ENCODE assay signal across 24 cellular contexts in the genomic region with DNA sequence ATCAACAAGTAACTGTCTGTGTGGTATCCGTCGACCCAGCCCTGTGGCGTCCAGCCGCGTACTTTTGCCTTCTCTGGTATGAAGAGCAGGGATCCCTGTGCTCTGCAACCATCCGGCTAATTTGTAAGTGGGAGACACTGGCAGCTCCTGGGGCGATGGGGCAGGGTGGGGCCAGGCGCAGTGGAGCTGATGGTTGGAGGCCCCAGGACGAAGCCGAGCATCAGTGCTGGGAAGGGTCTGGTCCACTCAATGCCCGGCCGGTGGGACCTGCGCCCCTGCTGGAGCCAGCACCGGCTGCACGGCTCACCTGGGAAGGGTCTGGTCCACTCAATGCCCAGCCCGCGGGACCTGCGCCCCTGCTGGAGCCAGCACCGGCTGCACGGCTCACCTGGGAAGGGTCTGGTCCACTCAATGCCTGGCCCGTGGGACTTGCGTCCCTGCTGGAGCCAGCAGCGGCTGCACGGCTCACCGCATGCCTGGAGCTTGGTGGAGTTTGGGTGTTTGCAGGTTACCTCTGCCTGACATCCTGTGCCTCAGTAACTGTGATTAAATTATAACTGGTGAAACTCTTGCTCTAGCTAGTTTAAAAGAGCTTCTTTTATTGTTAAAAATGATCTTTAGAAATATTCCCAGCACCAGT.
DNase-seq lines count a peak whose midpoint lies in the region; ATAC-seq, FAIRE-seq and TF ChIP-seq lines count a peak whose summit lies in the region.
"Had no signal": no experiment of that assay in that cellular context is flagged by ENCODE, and none has a peak within 500 bp of the region (broad histone marks: within the 10 kb centered on the region; RNA-seq: fewer than 3 reads in every experiment).

No MANE protein-coding gene starts in this region.

- TF ChIP-seq EP300 in HepG2 (IDR thresholded peaks at IDR 0.05; ENCODE audit: low read depth in 2 of 2, low read length in 2 of 2) (no peak), HepG2 (CRISPR knock-in tag; IDR thresholded peaks at IDR 0.05; ENCODE audit: borderline replicate concordance) (no peak)

- DNase-seq in right lobe of liver (peak; percentile 6 to 37 (median 12)), HepG2 (ENCODE audit: low spot score) (no peak), left ventricle myocardium superior (peak; percentile 7), psoas muscle (peak; percentile 4 to 19), HuH-7.5 (ENCODE audit: low spot score) (no peak), NCI-H187 (lab: John Stamatoyannopoulos, UW) (no peak), activated gamma-delta T cell treated with Interleukin-2 at 50 U/mL for 16 hours (no peak)
- no peak for DNase-seq in activated CD8-positive, alpha-beta memory T cell treated with anti-CD3 and anti-CD28 coated beads, Interleukin-2, amount 50 U/mL, for 48 hours
- DNase-seq: activated naive CD8-positive, alpha-beta T cell treated with anti-CD3 and anti-CD28 coated beads, Interleukin-2, amount 50 U/mL, for 24 hours; activated T-cell treated with anti-CD3 and anti-CD28 coated beads for 4 hours; AML-193; CD4-positive, alpha-beta T cell; GM23248; HFFc6; mesendoderm; NCI-H446; NCI-H748 treated with DMSO at 0.1 percent for 48 hours; stimulated activated CD4-positive, alpha-beta T cell treated with anti-CD3 and anti-CD28 coated beads, Interleukin-15, amount 100 ng/mL, for 24 hours; stimulated activated CD4-positive, alpha-beta T cell treated with anti-CD3 and anti-CD28 coated beads, Interleukin-4, amount 100 ng/mL, for 4 hours; SW 1271 had no signal

- CTCF ChIA-PET in HepG2 (lab: Yijun Ruan, JAX; ENCODE audit: low intra/inter-chr PET ratio, low total read pairs), result no interaction called here

- in situ Hi-C loops in HepG2 (cut with HindIII; ENCODE audit: extremely low pct_ligation_motif_present, low pct_unique_long_range_greater_than_20kb), result no loop called here

- no peaks in the 10 kb centered on the region for H3K79me2 ChIP-seq in HepG2 (ENCODE audit: insufficient read depth, low read length)
- H3K79me2 ChIP-seq: hepatocyte had no signal

- ATAC-seq in right lobe of liver, result no peak
- ATAC-seq in HepG2, result no peak
- no peak for ATAC-seq in left ventricle myocardium superior
- ATAC-seq in psoas muscle, result no peak
- ATAC-seq: activated naive CD8-positive, alpha-beta T cell treated with anti-CD3 and anti-CD28 coated beads, Interleukin-2, amount 50 U/mL, for 24 hours; left colon; Panc1 had no signal

- H3K27me3 ChIP-seq in right lobe of liver (no peaks in the 10 kb centered on the region), HepG2 (ENCODE audit: control insufficient read depth in 1 of 2, insufficient read depth in 2 of 2, low read length in 2 of 2) (no peaks in the 10 kb centered on the region), psoas muscle (ENCODE audit: insufficient read depth in 3 of 3, low read length in 2 of 3) (no peaks in the 10 kb centered on the region)
- H3K27me3 ChIP-seq: hepatocyte had no signal

- no peaks in the 10 kb centered on the region for H3K36me3 ChIP-seq in right lobe of liver
- peaks cover 0 to 4% of the 10 kb centered on the region in 2 experiments; a peak in 2 of 5 replicates for H3K36me3 ChIP-seq in HepG2 (replicated peaks in 1 of 2; ENCODE audit: control insufficient read depth in 1 of 2, insufficient read depth in 2 of 2, low read length in 2 of 2)
- H3K36me3 ChIP-seq in psoas muscle (ENCODE audit: insufficient read depth in 1 of 2, low read depth in 1 of 2), result peaks cover 0 to 4% of the 10 kb centered on the region in 2 donors

- no peak overlapping the region for H2AFZ ChIP-seq in HepG2 (ENCODE audit: low read length)
- H2AFZ ChIP-seq: GM23248, hepatocyte had no signal

- no peak for FAIRE-seq in HepG2 (lab: Jason Lieb, UNC)
- FAIRE-seq: frontal cortex had no signal

- POLR2A ChIA-PET in HepG2 (lab: Yijun Ruan, JAX), result no interaction called here

- no peak overlapping the region for H3K4me2 ChIP-seq in HepG2 (ENCODE audit: low read depth, low read length)
- H3K4me2 ChIP-seq: hepatocyte had no signal

- no TSS peak for BruUV-seq in HepG2 (replicated peaks; lab: Mats Ljungman, UMichigan)

- H3K27ac ChIP-seq in right lobe of liver (no peak overlapping the region), HepG2 (ENCODE audit: extremely low read length, insufficient read depth, low read length) (no peak overlapping the region), psoas muscle (no peak overlapping the region)
- H3K27ac ChIP-seq: GM23248, hepatocyte had no signal

- H3K9me3 ChIP-seq in right lobe of liver, result no peaks in the 10 kb centered on the region
- 0 out of 2 replicates have a peak, but pooled peaks cover 3% of the 10 kb centered on the region for H3K9me3 ChIP-seq in HepG2 (ENCODE audit: low read length)
- no peaks in the 10 kb centered on the region for H3K9me3 ChIP-seq in psoas muscle

- WGBS in right lobe of liver (ENCODE audit: insufficient coverage, low coverage, low lambda C conversion rate, missing lambda C conversion rate), result 100% methylated on average over 1 of the region's 25 CpGs
- WGBS in HepG2 (ENCODE audit: low lambda C conversion rate), result 97% methylated on average over 15 of the region's 25 CpGs
- WGBS in psoas muscle, 3 donors, result 97 to 98% (median 97%) methylated on average over 21 to 25 of the region's 25 CpGs

- TF ChIP-seq CTCF in right lobe of liver (IDR thresholded peaks at IDR 0.05) (no peak), HepG2 (CRISPR knock-in tag; IDR thresholded peaks at IDR 0.05) (no peak), psoas muscle (IDR thresholded peaks at IDR 0.05) (no peak)

- TF ChIP-seq POLR2A in right lobe of liver (IDR thresholded peaks at IDR 0.05) (no peak), HepG2 (IDR thresholded peaks at IDR 0.05; ENCODE audit: insufficient read depth in 1 of 2, low read depth in 2 of 2, low read length in 2 of 2) (no peak)

- H4K20me1 ChIP-seq in HepG2 (ENCODE audit: insufficient read depth, low read length), result no peaks in the 10 kb centered on the region

- no peaks in the 10 kb centered on the region for H3K4me1 ChIP-seq in right lobe of liver
- H3K4me1 ChIP-seq in HepG2 (ENCODE audit: insufficient read depth, low read length), result peaks cover 14% of the 10 kb centered on the region
- no peaks in the 10 kb centered on the region for H3K4me1 ChIP-seq in psoas muscle

- no peak overlapping the region for H3K4me3 ChIP-seq in right lobe of liver
- H3K4me3 ChIP-seq in HepG2 (replicated peaks in 1 of 3; ENCODE audit: insufficient read depth in 1 of 3, low read depth in 2 of 3, low read length in 3 of 3), result no peak overlapping the region
- H3K4me3 ChIP-seq in psoas muscle, result no peak overlapping the region
- H3K4me3 ChIP-seq: GM23248, hepatocyte had no signal

- no peak overlapping the region for H3K9ac ChIP-seq in HepG2 (ENCODE audit: insufficient read depth, low read depth, low read length)
- H3K9ac ChIP-seq: GM23248 had no signal

- no peak for TF ChIP-seq RAD21 in HepG2 (CRISPR knock-in tag; IDR thresholded peaks at IDR 0.05)

- intact Hi-C loops in right lobe of liver (cut with DNase I) (no loop called here), HepG2 (cut with micrococcal nuclease; ENCODE audit: unreplicated experiment) (no loop called here), left ventricle myocardium superior (cut with micrococcal nuclease) (no loop called here), psoas muscle (cut with DNase I) (no loop called here)

TF ChIP-seq in HepG2, 621 proteins besides CTCF, POLR2A, EP300 and RAD21 (continues in another document):
- TF ChIP-seq, protein P1, sequence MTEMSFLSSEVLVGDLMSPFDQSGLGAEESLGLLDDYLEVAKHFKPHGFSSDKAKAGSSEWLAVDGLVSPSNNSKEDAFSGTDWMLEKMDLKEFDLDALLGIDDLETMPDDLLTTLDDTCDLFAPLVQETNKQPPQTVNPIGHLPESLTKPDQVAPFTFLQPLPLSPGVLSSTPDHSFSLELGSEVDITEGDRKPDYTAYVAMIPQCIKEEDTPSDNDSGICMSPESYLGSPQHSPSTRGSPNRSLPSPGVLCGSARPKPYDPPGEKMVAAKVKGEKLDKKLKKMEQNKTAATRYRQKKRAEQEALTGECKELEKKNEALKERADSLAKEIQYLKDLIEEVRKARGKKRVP (CRISPR knock-in tag; IDR thresholded peaks at IDR 0.05), result no peak
- TF ChIP-seq SSRP1 (CRISPR knock-in tag; IDR thresholded peaks at IDR 0.05), result no peak
- TF ChIP-seq, protein P2, sequence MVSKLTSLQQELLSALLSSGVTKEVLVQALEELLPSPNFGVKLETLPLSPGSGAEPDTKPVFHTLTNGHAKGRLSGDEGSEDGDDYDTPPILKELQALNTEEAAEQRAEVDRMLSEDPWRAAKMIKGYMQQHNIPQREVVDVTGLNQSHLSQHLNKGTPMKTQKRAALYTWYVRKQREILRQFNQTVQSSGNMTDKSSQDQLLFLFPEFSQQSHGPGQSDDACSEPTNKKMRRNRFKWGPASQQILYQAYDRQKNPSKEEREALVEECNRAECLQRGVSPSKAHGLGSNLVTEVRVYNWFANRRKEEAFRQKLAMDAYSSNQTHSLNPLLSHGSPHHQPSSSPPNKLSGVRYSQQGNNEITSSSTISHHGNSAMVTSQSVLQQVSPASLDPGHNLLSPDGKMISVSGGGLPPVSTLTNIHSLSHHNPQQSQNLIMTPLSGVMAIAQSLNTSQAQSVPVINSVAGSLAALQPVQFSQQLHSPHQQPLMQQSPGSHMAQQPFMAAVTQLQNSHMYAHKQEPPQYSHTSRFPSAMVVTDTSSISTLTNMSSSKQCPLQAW (CRISPR knock-in tag; IDR thresholded peaks at IDR 0.05), result no peak
- TF ChIP-seq, protein P3, sequence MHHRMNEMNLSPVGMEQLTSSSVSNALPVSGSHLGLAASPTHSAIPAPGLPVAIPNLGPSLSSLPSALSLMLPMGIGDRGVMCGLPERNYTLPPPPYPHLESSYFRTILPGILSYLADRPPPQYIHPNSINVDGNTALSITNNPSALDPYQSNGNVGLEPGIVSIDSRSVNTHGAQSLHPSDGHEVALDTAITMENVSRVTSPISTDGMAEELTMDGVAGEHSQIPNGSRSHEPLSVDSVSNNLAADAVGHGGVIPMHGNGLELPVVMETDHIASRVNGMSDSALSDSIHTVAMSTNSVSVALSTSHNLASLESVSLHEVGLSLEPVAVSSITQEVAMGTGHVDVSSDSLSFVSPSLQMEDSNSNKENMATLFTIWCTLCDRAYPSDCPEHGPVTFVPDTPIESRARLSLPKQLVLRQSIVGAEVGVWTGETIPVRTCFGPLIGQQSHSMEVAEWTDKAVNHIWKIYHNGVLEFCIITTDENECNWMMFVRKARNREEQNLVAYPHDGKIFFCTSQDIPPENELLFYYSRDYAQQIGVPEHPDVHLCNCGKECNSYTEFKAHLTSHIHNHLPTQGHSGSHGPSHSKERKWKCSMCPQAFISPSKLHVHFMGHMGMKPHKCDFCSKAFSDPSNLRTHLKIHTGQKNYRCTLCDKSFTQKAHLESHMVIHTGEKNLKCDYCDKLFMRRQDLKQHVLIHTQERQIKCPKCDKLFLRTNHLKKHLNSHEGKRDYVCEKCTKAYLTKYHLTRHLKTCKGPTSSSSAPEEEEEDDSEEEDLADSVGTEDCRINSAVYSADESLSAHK (CRISPR knock-in tag; IDR thresholded peaks at IDR 0.05; ENCODE audit: borderline replicate concordance), result no peak
- no peak for TF ChIP-seq KLF16 (CRISPR knock-in tag; IDR thresholded peaks at IDR 0.05)
- TF ChIP-seq GLI4 (CRISPR knock-in tag; IDR thresholded peaks at IDR 0.05; ENCODE audit: borderline replicate concordance), result no peak
- no peak for TF ChIP-seq DPF2 (CRISPR knock-in tag; IDR thresholded peaks at IDR 0.05; ENCODE audit: borderline replicate concordance, low read depth)
- no peak for TF ChIP-seq ZFAT (CRISPR knock-in tag; conservative IDR thresholded peaks at IDR 0.05)
- no peak for TF ChIP-seq ZNF274 (CRISPR knock-in tag; IDR thresholded peaks at IDR 0.05)

Comparison
In these comparisons a context has a peak if more than half of its experiments do, and no peak if none do; other contexts are left out.
1. DNase-seq: peak in right lobe of liver (3 of 3), left ventricle myocardium superior (single experiment) and psoas muscle (2 of 2); none in HepG2 (single experiment), HuH-7.5 (single experiment), NCI-H187 (0 of 2), activated CD8-positive, alpha-beta memory T cell treated with anti-CD3 and anti-CD28 coated beads, Interleukin-2, amount 50 U/mL, for 48 hours (single experiment) and activated gamma-delta T cell treated with Interleukin-2 at 50 U/mL for 16 hours (single experiment).